In the genomic region with DNA sequence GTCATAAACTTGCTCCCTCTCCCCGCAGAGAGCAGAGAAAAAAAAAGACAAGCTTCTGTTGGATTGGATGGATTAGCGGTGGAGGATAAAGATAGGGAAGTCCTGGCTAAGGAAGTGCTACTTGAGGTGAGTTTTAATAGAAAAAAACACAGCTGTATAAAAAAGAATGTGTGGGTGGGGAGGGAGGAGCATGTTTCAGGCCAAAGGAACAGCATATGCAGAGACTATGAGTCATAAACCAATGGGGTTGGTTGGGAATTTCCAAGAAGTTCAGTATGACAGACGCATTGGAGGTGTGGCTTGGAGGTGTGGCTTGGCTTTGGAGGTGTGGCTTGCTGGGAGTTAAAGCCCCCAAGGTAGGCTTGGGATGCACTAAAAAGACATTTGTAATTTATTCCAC, we compare ENCODE assay signal across 8 cellular contexts.
DNase-seq lines count a peak whose midpoint lies in the region; ATAC-seq and TF ChIP-seq lines count a peak whose summit lies in the region.

No MANE protein-coding gene starts in this region.

- no peak for TF ChIP-seq EP300 in Ishikawa (IDR thresholded peaks at IDR 0.05; ENCODE audit: borderline replicate concordance)

- no peaks in the 10 kb centered on the region for H3K9me3 Mint-ChIP-seq in activated T-helper 17 cell treated with anti-CD3 and anti-CD28 coated beads, Interleukin-2, amount 50 U/mL, for 72 hours

- H3K27me3 Mint-ChIP-seq in activated T-helper 17 cell treated with anti-CD3 and anti-CD28 coated beads, Interleukin-2, amount 50 U/mL, for 72 hours: peaks cover 15% of the 10 kb centered on the region

- DNase-seq in GM12864 (ENCODE audit: low read depth) (peak; percentile 24), renal cortical epithelial cell (ENCODE audit: low read depth) (peak; percentile 98), Kasumi-1 (lab: John Stamatoyannopoulos, UW) (no peak), NCI-H1092 (lab: John Stamatoyannopoulos, UW) (no peak), anterior cingulate cortex (lab: John Stamatoyannopoulos, UW) (no peak)

- peaks cover 8% of the 10 kb centered on the region for H3K4me1 Mint-ChIP-seq in activated T-helper 17 cell treated with anti-CD3 and anti-CD28 coated beads, Interleukin-2, amount 50 U/mL, for 72 hours

- no peak overlapping the region for H3K4me3 ChIP-seq in GM12864 (ENCODE audit: low read depth, low read length)

- TF ChIP-seq CTCF in GM12864 (IDR thresholded peaks at IDR 0.05; ENCODE audit: low read depth, low read length, missing control alignments): no peak

- ATAC-seq in GM21786 (IDR thresholded peaks at IDR 0.05; ENCODE audit: unreplicated experiment): peak; percentile 93
- peak; percentile 97 for ATAC-seq in activated T-helper 17 cell treated with anti-CD3 and anti-CD28 coated beads, Interleukin-2, amount 50 U/mL, for 72 hours (replicated peaks)

- H3K27ac Mint-ChIP-seq in activated T-helper 17 cell treated with anti-CD3 and anti-CD28 coated beads, Interleukin-2, amount 50 U/mL, for 72 hours: peak overlapping the region; percentile 43

- no peak for TF ChIP-seq RAD21 in Ishikawa (IDR thresholded peaks at IDR 0.05; ENCODE audit: low read depth)

- peak overlapping the region; percentile 30 for H3K4me3 Mint-ChIP-seq in activated T-helper 17 cell treated with anti-CD3 and anti-CD28 coated beads, Interleukin-2, amount 50 U/mL, for 72 hours

- H3K36me3 Mint-ChIP-seq in activated T-helper 17 cell treated with anti-CD3 and anti-CD28 coated beads, Interleukin-2, amount 50 U/mL, for 72 hours (ENCODE audit: low read depth): no peaks in the 10 kb centered on the region

TF ChIP-seq in Ishikawa, 13 proteins besides CTCF, POLR2A, EP300 and RAD21:
- TF ChIP-seq, protein P1, sequence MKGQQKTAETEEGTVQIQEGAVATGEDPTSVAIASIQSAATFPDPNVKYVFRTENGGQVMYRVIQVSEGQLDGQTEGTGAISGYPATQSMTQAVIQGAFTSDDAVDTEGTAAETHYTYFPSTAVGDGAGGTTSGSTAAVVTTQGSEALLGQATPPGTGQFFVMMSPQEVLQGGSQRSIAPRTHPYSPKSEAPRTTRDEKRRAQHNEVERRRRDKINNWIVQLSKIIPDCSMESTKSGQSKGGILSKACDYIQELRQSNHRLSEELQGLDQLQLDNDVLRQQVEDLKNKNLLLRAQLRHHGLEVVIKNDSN (IDR thresholded peaks at IDR 0.05): no peak
- TF ChIP-seq FOXM1 (IDR thresholded peaks at IDR 0.05; ENCODE audit: borderline replicate concordance, low read depth) (no peak), EGR1 (IDR thresholded peaks at IDR 0.05) (peak; percentile 81), CREB1 (IDR thresholded peaks at IDR 0.05; ENCODE audit: low read depth) (no peak), NFIC (IDR thresholded peaks at IDR 0.05) (no peak), REST (IDR thresholded peaks at IDR 0.05; ENCODE audit: low read depth) (no peak)

Comparison
In these comparisons a context has a peak if more than half of its experiments do, and no peak if none do; other contexts are left out.
1. DNase-seq: peak in GM12864 (single experiment) and renal cortical epithelial cell (single experiment); none in Kasumi-1 (0 of 2), NCI-H1092 (single experiment) and anterior cingulate cortex (0 of 58).